ENCODE assay signal across 9 cellular contexts in genomic region chr2:108809936-108810335, GRCh38.
"Had no signal": no experiment of that assay in that cellular context is flagged by ENCODE, and none has a peak within 500 bp of the region (broad histone marks: within the 10 kb centered on the region; RNA-seq: fewer than 3 reads in every experiment).

No MANE protein-coding gene starts in this region.

- H2AFZ ChIP-seq: GM23338 had no signal

- ATAC-seq: GM23338 had no signal

- H3K27ac ChIP-seq: HL-60 had no signal

- H3K4me2 ChIP-seq: GM23338 had no signal

- DNase-seq: H9, HCEC 1CT, HFFc6, KG1 had no signal

- H3K27ac Mint-ChIP-seq: GM23338, HFFc6 had no signal

- H3K4me3 Mint-ChIP-seq: GM23338, H9, HFFc6, IgD-negative memory B cell had no signal

- H3K27me3 Mint-ChIP-seq: IgD-negative memory B cell had no signal

- FAIRE-seq: H1, H54 had no signal

- H3K4me3 ChIP-seq: GM23338 had no signal

- H3K4me1 Mint-ChIP-seq: GM23338, H9 had no signal
